In genomic region chr16:11561856-11562255, GRCh38 we compare ENCODE assay signal across 13 cellular contexts. TPM values are rescaled to one million over a fixed set of nuclear protein-coding genes. Genes with fewer than 3 reads are reported as not detected.
DNase-seq lines count a peak whose midpoint lies in the region; ATAC-seq, FAIRE-seq and TF ChIP-seq lines count a peak whose summit lies in the region.
"Had no signal": no experiment of that assay in that cellular context is flagged by ENCODE, and none has a peak within 500 bp of the region (broad histone marks: within the 10 kb centered on the region; RNA-seq: fewer than 3 reads in every experiment).

No MANE protein-coding gene starts in this region.

- H3K9me1 ChIP-seq in endothelial cell of umbilical vein (replicated peaks; ENCODE audit: control insufficient read depth, extremely low read depth, insufficient read depth, low read length), result no peaks in the 10 kb centered on the region

- no peaks in the 10 kb centered on the region for H3K9me3 ChIP-seq in CD4-positive, CD25-positive, alpha-beta regulatory T cell (ENCODE audit: control insufficient read depth in 2 of 2, low read length in 2 of 2)
- H3K9me3 ChIP-seq in SJSA1 (replicated peaks) (no peaks in the 10 kb centered on the region), endothelial cell of umbilical vein (replicated peaks; ENCODE audit: control insufficient read depth, insufficient read depth, low read length) (no peaks in the 10 kb centered on the region), trophoblast cell (ENCODE audit: insufficient read depth, low read depth, low read length) (no peaks in the 10 kb centered on the region), small intestine (ENCODE audit: control insufficient read depth, low read depth) (no peaks in the 10 kb centered on the region)

- peaks cover 30% of the 10 kb centered on the region for H3K36me3 Mint-ChIP-seq in CD4-positive, CD25-positive, alpha-beta regulatory T cell

- no CpG with 5 or more reads among the region's 3 CpGs for WGBS in trophoblast cell (ENCODE audit: extremely low coverage, insufficient coverage, insufficient read length)
- 91 to 95% (median 94%) methylated on average over 3 of the region's 3 CpGs for WGBS in small intestine, 3 donors

- H2AK5ac ChIP-seq in trophoblast cell (ENCODE audit: low read length), result peak overlapping the region; percentile 28

- H3K27me3 Mint-ChIP-seq in CD4-positive, CD25-positive, alpha-beta regulatory T cell, result peaks cover 3% of the 10 kb centered on the region

- peak overlapping the region; percentile 99 to 100 (median 100) for H3K27ac Mint-ChIP-seq in CD4-positive, CD25-positive, alpha-beta regulatory T cell

- CTCF ChIA-PET in endothelial cell of umbilical vein (lab: Charles Lee), result no interaction called here

- no peaks in the 10 kb centered on the region for H3K9me3 Mint-ChIP-seq in CD4-positive, CD25-positive, alpha-beta regulatory T cell

- H3K18ac ChIP-seq in trophoblast cell (ENCODE audit: low read length), result no peak overlapping the region

- H2AFZ ChIP-seq in endothelial cell of umbilical vein (ENCODE audit: low read depth, low read length) (peak overlapping the region; percentile 93), trophoblast cell (ENCODE audit: insufficient read depth, low read length, poor library complexity) (no peak overlapping the region)

- TF ChIP-seq POLR2A in endothelial cell of umbilical vein (IDR thresholded peaks at IDR 0.05; ENCODE audit: low read depth, low read length), result no peak

- H3K14ac ChIP-seq in trophoblast cell (ENCODE audit: low read length), result no peak overlapping the region

- peaks cover 13% of the 10 kb centered on the region for H3K36me3 ChIP-seq in CD4-positive, CD25-positive, alpha-beta regulatory T cell (ENCODE audit: control insufficient read depth, insufficient read depth, low read length)
- H3K36me3 ChIP-seq in SJSA1 (peaks cover 48% of the 10 kb centered on the region), endothelial cell of umbilical vein (ENCODE audit: control insufficient read depth in 2 of 2, extremely low read depth in 1 of 2, insufficient read depth in 2 of 2, low read length in 2 of 2) (no peaks in the 10 kb centered on the region), trophoblast cell (ENCODE audit: control insufficient read depth in 1 of 2, insufficient read depth in 2 of 2, low read length in 2 of 2) (peaks cover 0 to 4% of the 10 kb centered on the region in 2 experiments), small intestine (ENCODE audit: control insufficient read depth in 2 of 2, insufficient read depth in 2 of 2, low read length in 2 of 2) (peaks cover 0 to 3% of the 10 kb centered on the region in 2 donors)

- TF ChIP-seq CTCF in endothelial cell of umbilical vein (IDR thresholded peaks at IDR 0.05; ENCODE audit: extremely low read depth in 1 of 2, insufficient read depth in 1 of 2, low read depth in 1 of 2, low read length in 2 of 2), result no peak

- no peak for ATAC-seq in CD4-positive, CD25-positive, alpha-beta regulatory T cell (ENCODE audit: low read depth in 2 of 2)
- no peak for ATAC-seq in HG03135 (IDR thresholded peaks at IDR 0.05; ENCODE audit: unreplicated experiment)
- no peak for ATAC-seq in GM21723 (IDR thresholded peaks at IDR 0.05; ENCODE audit: unreplicated experiment)

- peak overlapping the region; percentile 47 for H2BK5ac ChIP-seq in trophoblast cell (ENCODE audit: low read depth, low read length, poor library complexity)

- peak overlapping the region; percentile 92 for H3K27ac ChIP-seq in CD4-positive, CD25-positive, alpha-beta regulatory T cell (ENCODE audit: insufficient read depth, low read length, poor library complexity, severe bottlenecking)
- H3K27ac ChIP-seq in SJSA1, result peak overlapping the region; percentile 60; the same call in 1 of the 2 replicates
- H3K27ac ChIP-seq in endothelial cell of umbilical vein (ENCODE audit: insufficient read depth, low read depth, low read length), result no peak overlapping the region
- H3K27ac ChIP-seq in trophoblast cell (ENCODE audit: low read depth, low read length), result peak overlapping the region; percentile 73
- H3K27ac ChIP-seq in small intestine (ENCODE audit: low read depth in 1 of 2, low read length in 1 of 2), result peak overlapping the region in 1 of 2 donors; percentile 81

- peak overlapping the region; percentile 48 for H4K91ac ChIP-seq in trophoblast cell (ENCODE audit: low read depth, low read length)

- no peak for FAIRE-seq in endothelial cell of umbilical vein (lab: Jason Lieb, UNC)
- FAIRE-seq in small intestine (lab: Jason Lieb, UNC), result no peak
- FAIRE-seq: D721Med had no signal

- no peaks in the 10 kb centered on the region for H4K20me1 ChIP-seq in endothelial cell of umbilical vein (replicated peaks; ENCODE audit: control insufficient read depth, extremely low read depth, insufficient read depth, low read length)

- H3K79me2 ChIP-seq in endothelial cell of umbilical vein (ENCODE audit: control insufficient read depth, insufficient read depth, low read length) (no peaks in the 10 kb centered on the region), trophoblast cell (ENCODE audit: control insufficient read depth, insufficient read depth, low read length, poor library complexity) (peaks cover 4% of the 10 kb centered on the region)

- no peak overlapping the region for H3K4me2 ChIP-seq in endothelial cell of umbilical vein (ENCODE audit: insufficient read depth, low read length)
- H3K4me2 ChIP-seq in trophoblast cell (ENCODE audit: low read length), result no peak overlapping the region

- dilution Hi-C loops in endothelial cell of umbilical vein (cut with MboI; ENCODE audit: extremely low pct_ligation_motif_present, low sequenced_read_pairs), result no loop called here

- POLR2A ChIA-PET in endothelial cell of umbilical vein (lab: Charles Lee), result no interaction called here

- no peak overlapping the region for H3K4ac ChIP-seq in trophoblast cell (ENCODE audit: low read depth, low read length)

- DNase-seq in CD4-positive, CD25-positive, alpha-beta regulatory T cell, result no peak
- DNase-seq in SJSA1 (ENCODE audit: low read depth in 1 of 2, low spot score in 2 of 2) (no peak), endothelial cell of umbilical vein (ENCODE audit: low read depth, low spot score) (no peak), trophoblast cell (no peak), posterior vena cava (ENCODE audit: low spot score) (no peak), small intestine (no peak)
- DNase-seq: activated CD8-positive, alpha-beta memory T cell treated with anti-CD3 and anti-CD28 coated beads, Interleukin-2, amount 50 U/mL, for 48 hours; KG1; NCI-H226; nucleus accumbens had no signal

- no peak overlapping the region for H3K9ac ChIP-seq in endothelial cell of umbilical vein (replicated peaks; ENCODE audit: extremely low read depth, insufficient read depth, low read length)
- H3K9ac ChIP-seq in trophoblast cell (ENCODE audit: low read length), result no peak overlapping the region

- peak overlapping the region; percentile 52 for H2BK12ac ChIP-seq in trophoblast cell (ENCODE audit: low read length)

- H2BK120ac ChIP-seq in trophoblast cell (ENCODE audit: insufficient read depth, low read length, poor library complexity), result no peak overlapping the region

- H3K79me1 ChIP-seq in trophoblast cell (ENCODE audit: low read length), result peaks cover 16% of the 10 kb centered on the region

- H3K27me3 ChIP-seq in CD4-positive, CD25-positive, alpha-beta regulatory T cell (ENCODE audit: control insufficient read depth, insufficient read depth, low read length), result no peaks in the 10 kb centered on the region
- no peaks in the 10 kb centered on the region for H3K27me3 ChIP-seq in SJSA1 (replicated peaks)
- no peaks in the 10 kb centered on the region for H3K27me3 ChIP-seq in endothelial cell of umbilical vein (ENCODE audit: control insufficient read depth in 2 of 2, insufficient read depth in 2 of 2, low read length in 2 of 2)
- no peaks in the 10 kb centered on the region for H3K27me3 ChIP-seq in trophoblast cell (ENCODE audit: insufficient read depth, low read length)
- H3K27me3 ChIP-seq in small intestine (ENCODE audit: control insufficient read depth in 2 of 2, insufficient read depth in 2 of 2, low read length in 2 of 2), result no peaks in the 10 kb centered on the region

- H3K4me3 Mint-ChIP-seq in CD4-positive, CD25-positive, alpha-beta regulatory T cell, result peak overlapping the region; percentile 81 to 94 (median 88)

- no peak overlapping the region for H4K12ac ChIP-seq in trophoblast cell (ENCODE audit: low read depth, low read length)

- H3K4me1 Mint-ChIP-seq in CD4-positive, CD25-positive, alpha-beta regulatory T cell, result peaks cover 31 to 93% (median 61%) of the 10 kb centered on the region in 4 donors

- no TSS peak for BruUV-seq in endothelial cell of umbilical vein (replicated peaks; lab: Mats Ljungman, UMichigan)

- H3K4me1 ChIP-seq in CD4-positive, CD25-positive, alpha-beta regulatory T cell (ENCODE audit: control insufficient read depth, insufficient read depth, low read length, poor library complexity, severe bottlenecking), result peaks cover 76% of the 10 kb centered on the region
- H3K4me1 ChIP-seq in SJSA1 (replicated peaks) (peaks cover 38% of the 10 kb centered on the region), endothelial cell of umbilical vein (ENCODE audit: control insufficient read depth, extremely low read depth, insufficient read depth, low read length) (peaks cover 11% of the 10 kb centered on the region), trophoblast cell (ENCODE audit: control insufficient read depth in 1 of 2, insufficient read depth in 2 of 2, low read length in 2 of 2) (peaks cover 15 to 21% of the 10 kb centered on the region in 2 experiments), small intestine (ENCODE audit: control insufficient read depth in 2 of 2, insufficient read depth in 1 of 2, low read depth in 1 of 2, low read length in 1 of 2) (no peaks in the 10 kb centered on the region)

- intact Hi-C loops in endothelial cell of umbilical vein (cut with micrococcal nuclease), result no loop called here
- intact Hi-C loops in posterior vena cava (cut with DNase I), result no loop called here

- no peak overlapping the region for H4K8ac ChIP-seq in trophoblast cell (ENCODE audit: low read depth, low read length)

- no peak overlapping the region for H3K23ac ChIP-seq in trophoblast cell (ENCODE audit: low read length)

- peak overlapping the region; percentile 32 for H3K4me3 ChIP-seq in CD4-positive, CD25-positive, alpha-beta regulatory T cell (ENCODE audit: low read depth, low read length)
- H3K4me3 ChIP-seq in SJSA1, result no peak overlapping the region
- H3K4me3 ChIP-seq in endothelial cell of umbilical vein (replicated peaks in 1 of 3; ENCODE audit: insufficient read depth in 1 of 3, low read depth in 1 of 3, low read length in 3 of 3), result no peak overlapping the region
- no peak overlapping the region for H3K4me3 ChIP-seq in trophoblast cell (ENCODE audit: low read depth, low read length)
- no peak overlapping the region for H3K4me3 ChIP-seq in small intestine (ENCODE audit: low read depth in 1 of 2, low read length in 2 of 2)

RNA-seq across cellular contexts. Expression of gene LITAF, which starts 24.9 kb away (rescaled TPM):
- 281 TPM for total RNA-seq in CD4-positive, CD25-positive, alpha-beta regulatory T cell
- 100 to 1,000 TPM; 628 to 696 (median 645) TPM for polyA plus RNA-seq in CD4-positive, CD25-positive, alpha-beta regulatory T cell
- 50.8 and 83.4 TPM in 2 replicates for total RNA-seq in SJSA1 (2014; rRNA removed; shearing (Covaris generic))
- total RNA-seq in endothelial cell of umbilical vein (15.2 and 17.4 TPM in 2 replicates), posterior vena cava (10 to 100 TPM; 70.0 to 76.4 TPM)
- polyA plus RNA-seq in endothelial cell of umbilical vein (27.2 and 36.1 TPM in 2 replicates), small intestine (100 to 1,000 TPM in 1 of 3 donors, 10 to 100 TPM in 2; 44.7 to 112 (median 47.8) TPM)
- 11.7 and 13.9 TPM in 2 replicates for polyA plus RNA-seq in endothelial cell of umbilical vein (2011; cell fraction: cytosol; rRNA removed)
- polyA plus RNA-seq in endothelial cell of umbilical vein (2011; cell fraction: nucleus; rRNA removed), result 4.3 and 4.5 TPM in 2 replicates
- 8.4 and 14.8 TPM in 2 replicates for polyA plus RNA-seq in endothelial cell of umbilical vein (2012)
- 21.5 and 26.2 TPM in 2 replicates for polyA minus RNA-seq in endothelial cell of umbilical vein
- 72.3 TPM for polyA minus RNA-seq in endothelial cell of umbilical vein (2011; cell fraction: cytosol; rRNA and poly(A)+ RNA removed)
- polyA minus RNA-seq in endothelial cell of umbilical vein (2011; cell fraction: nucleus; rRNA and poly(A)+ RNA removed), result 1.9 and 3.8 TPM in 2 replicates
- polyA plus RNA-seq in trophoblast cell (2013), result 110 and 113 TPM in 2 replicates
